In genomic region chr3:138941259-138941885, GRCh38 we compare ENCODE assay signal across 9 cellular contexts. TPM values are rescaled to one million over a fixed set of nuclear protein-coding genes. Genes with fewer than 3 reads are reported as not detected.
DNase-seq lines count a peak whose midpoint lies in the region; ATAC-seq and TF ChIP-seq lines count a peak whose summit lies in the region.
"Had no signal": no experiment of that assay in that cellular context is flagged by ENCODE, and none has a peak within 500 bp of the region (broad histone marks: within the 10 kb centered on the region; RNA-seq: fewer than 3 reads in every experiment).

No MANE protein-coding gene starts in this region.

- CTCF ChIA-PET in PC-9 (lab: Charles Lee) = interaction anchor here (0.6 to 1.2 kb wide), 2 partner anchors 413 to 767 kb away, joined by 3 to 6 read pairs; no protein-coding TSS in a partner anchor

- no peaks in the 10 kb centered on the region for H3K36me3 ChIP-seq in PC-9 (ENCODE audit: low read depth)

- intact Hi-C loops in PC-9 (cut with micrococcal nuclease; ENCODE audit: unreplicated experiment) = loop anchor here (1.0 to 5.0 kb wide), 3 partner anchors 171 to 401 kb away; partner anchors contain the start of gene MRPS22

- H4K20me1 ChIP-seq in PC-9 (ENCODE audit: insufficient read depth) = no peaks in the 10 kb centered on the region

- H3K4me2 ChIP-seq in PC-9 = no peak overlapping the region

- H3K4me3 ChIP-seq in AG10803 (ENCODE audit: low read length) (no peak overlapping the region), GM12864 (ENCODE audit: low read depth, low read length) (no peak overlapping the region), PC-9 (no peak overlapping the region), fibroblast of pulmonary artery (replicated peaks; ENCODE audit: low read depth, low read length) (no peak overlapping the region)

- POLR2A ChIA-PET in PC-9 (lab: Charles Lee; ENCODE audit: unreplicated experiment) = no interaction called here

- H3K9me3 ChIP-seq in PC-9 (ENCODE audit: insufficient read depth, low read depth) = no peaks in the 10 kb centered on the region

- H3K4me1 ChIP-seq in PC-9 (replicated peaks; ENCODE audit: insufficient read depth) = no peaks in the 10 kb centered on the region

- TF ChIP-seq CTCF in AG10803 (conservative IDR thresholded peaks at IDR 0.05; ENCODE audit: low read length) (peak; percentile 56), GM12864 (IDR thresholded peaks at IDR 0.05; ENCODE audit: low read depth, low read length, missing control alignments) (peak; percentile 72), PC-9 (conservative IDR thresholded peaks at IDR 0.05) (peak; percentile 68), fibroblast of pulmonary artery (IDR thresholded peaks at IDR 0.05; ENCODE audit: low read length, missing control alignments) (peak; percentile 74)

- H3K79me2 ChIP-seq in PC-9 (ENCODE audit: low read depth) = no peaks in the 10 kb centered on the region

- no peak for ATAC-seq in GM19324 (IDR thresholded peaks at IDR 0.05; ENCODE audit: low FRiP score, unreplicated experiment)

- no peak overlapping the region for H2AFZ ChIP-seq in PC-9

- H3K27me3 ChIP-seq in PC-9 (ENCODE audit: insufficient read depth, low read depth) = no peaks in the 10 kb centered on the region

- DNase-seq in AG10803 (ENCODE audit: low read depth) = peak; percentile 48
- DNase-seq in GM12864 (ENCODE audit: low read depth) = no peak
- DNase-seq in PC-9 = peak; percentile 40 to 55
- DNase-seq in fibroblast of pulmonary artery (ENCODE audit: low read depth) = peak; percentile 66
- no peak for DNase-seq in substantia nigra (lab: John Stamatoyannopoulos, UW)
- no peak for DNase-seq in dedifferentiated amniotic fluid mesenchymal stem cell (ENCODE audit: extremely low spot score)
- no peak for DNase-seq in HPDE6-E6E7 (ENCODE audit: extremely low spot score)
- DNase-seq: stimulated activated naive B cell treated with anti-CD40 and anti-IgM and Interleukin-4, amounts not matched to agents 10 μg/mL and 1 μg/mL and 100 μg/mL, for 72 hours had no signal

- no peak overlapping the region for H3K27ac ChIP-seq in PC-9
- no peak overlapping the region for H3K27ac ChIP-seq in substantia nigra (ENCODE audit: low read depth, low read length, poor library complexity, severe bottlenecking)

- H3F3A ChIP-seq in PC-9 (ENCODE audit: insufficient read depth, low read depth) = no peaks in the 10 kb centered on the region

- BruUV-seq in PC-9 (replicated peaks; lab: Mats Ljungman, UMichigan) = no TSS peak

- H3K9me2 ChIP-seq in PC-9 (ENCODE audit: insufficient read depth) = no peaks in the 10 kb centered on the region

RNA-seq across cellular contexts. Expression of gene FOXL2, which starts 5.6 kb away (rescaled TPM):
- total RNA-seq in PC-9 (2021) = not detected in 2 replicates

RNA-seq across cellular contexts. Expression of gene FOXL2NB, which starts 5.6 kb away (rescaled TPM):
- total RNA-seq in PC-9 (2021) = 0.09 and 0.18 TPM in 2 replicates

Comparison
In these comparisons a context has a peak if more than half of its experiments do, and no peak if none do; other contexts are left out.
1. DNase-seq: peak in AG10803 (single experiment), PC-9 (2 of 2) and fibroblast of pulmonary artery (single experiment); none in GM12864 (single experiment), substantia nigra (0 of 49), dedifferentiated amniotic fluid mesenchymal stem cell (single experiment) and HPDE6-E6E7 (single experiment).
2. Peak in every context shown above with its lines, with median percentiles within 50 percentile points of each other: CTCF ChIP-seq.